In genomic region chr9:136046555-136046921, GRCh38 we compare ENCODE assay signal across 1 cellular context.
TF ChIP-seq lines count a peak whose summit lies in the region.

No MANE protein-coding gene starts in this region.

TF ChIP-seq in IMR-90, 13 proteins besides CTCF, POLR2A, EP300 and RAD21:
- TF ChIP-seq NFE2L2 (IDR thresholded peaks at IDR 0.05; ENCODE audit: low read depth, low read length) (no peak), RFX5 (IDR thresholded peaks at IDR 0.05; ENCODE audit: low read depth, low read length) (no peak), FOS (IDR thresholded peaks at IDR 0.05; ENCODE audit: low read depth, low read length) (no peak), ELK1 (IDR thresholded peaks at IDR 0.05; ENCODE audit: borderline replicate concordance, low read depth, low read length) (no peak), CEBPB (IDR thresholded peaks at IDR 0.05; ENCODE audit: low read depth, low read length) (no peak), USF2 (IDR thresholded peaks at IDR 0.05; ENCODE audit: low read depth, low read length) (no peak), BHLHE40 (IDR thresholded peaks at IDR 0.05; ENCODE audit: low read depth, low read length) (no peak), MAZ (IDR thresholded peaks at IDR 0.05; ENCODE audit: borderline replicate concordance, low read depth, low read length) (no peak)
